1 cellular context compared by ENCODE assay signal in genomic region chr18:7735194-7735593, GRCh38.
TF ChIP-seq lines count a peak whose summit lies in the region.

No MANE protein-coding gene starts in this region.

TF ChIP-seq in GM23338, 12 proteins besides CTCF, POLR2A, EP300 and RAD21 (continued from another document):
- TF ChIP-seq, protein P1, sequence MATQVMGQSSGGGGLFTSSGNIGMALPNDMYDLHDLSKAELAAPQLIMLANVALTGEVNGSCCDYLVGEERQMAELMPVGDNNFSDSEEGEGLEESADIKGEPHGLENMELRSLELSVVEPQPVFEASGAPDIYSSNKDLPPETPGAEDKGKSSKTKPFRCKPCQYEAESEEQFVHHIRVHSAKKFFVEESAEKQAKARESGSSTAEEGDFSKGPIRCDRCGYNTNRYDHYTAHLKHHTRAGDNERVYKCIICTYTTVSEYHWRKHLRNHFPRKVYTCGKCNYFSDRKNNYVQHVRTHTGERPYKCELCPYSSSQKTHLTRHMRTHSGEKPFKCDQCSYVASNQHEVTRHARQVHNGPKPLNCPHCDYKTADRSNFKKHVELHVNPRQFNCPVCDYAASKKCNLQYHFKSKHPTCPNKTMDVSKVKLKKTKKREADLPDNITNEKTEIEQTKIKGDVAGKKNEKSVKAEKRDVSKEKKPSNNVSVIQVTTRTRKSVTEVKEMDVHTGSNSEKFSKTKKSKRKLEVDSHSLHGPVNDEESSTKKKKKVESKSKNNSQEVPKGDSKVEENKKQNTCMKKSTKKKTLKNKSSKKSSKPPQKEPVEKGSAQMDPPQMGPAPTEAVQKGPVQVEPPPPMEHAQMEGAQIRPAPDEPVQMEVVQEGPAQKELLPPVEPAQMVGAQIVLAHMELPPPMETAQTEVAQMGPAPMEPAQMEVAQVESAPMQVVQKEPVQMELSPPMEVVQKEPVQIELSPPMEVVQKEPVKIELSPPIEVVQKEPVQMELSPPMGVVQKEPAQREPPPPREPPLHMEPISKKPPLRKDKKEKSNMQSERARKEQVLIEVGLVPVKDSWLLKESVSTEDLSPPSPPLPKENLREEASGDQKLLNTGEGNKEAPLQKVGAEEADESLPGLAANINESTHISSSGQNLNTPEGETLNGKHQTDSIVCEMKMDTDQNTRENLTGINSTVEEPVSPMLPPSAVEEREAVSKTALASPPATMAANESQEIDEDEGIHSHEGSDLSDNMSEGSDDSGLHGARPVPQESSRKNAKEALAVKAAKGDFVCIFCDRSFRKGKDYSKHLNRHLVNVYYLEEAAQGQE (IDR thresholded peaks at IDR 0.05; ENCODE audit: unreplicated experiment), result no peak
- TF ChIP-seq, protein P2, sequence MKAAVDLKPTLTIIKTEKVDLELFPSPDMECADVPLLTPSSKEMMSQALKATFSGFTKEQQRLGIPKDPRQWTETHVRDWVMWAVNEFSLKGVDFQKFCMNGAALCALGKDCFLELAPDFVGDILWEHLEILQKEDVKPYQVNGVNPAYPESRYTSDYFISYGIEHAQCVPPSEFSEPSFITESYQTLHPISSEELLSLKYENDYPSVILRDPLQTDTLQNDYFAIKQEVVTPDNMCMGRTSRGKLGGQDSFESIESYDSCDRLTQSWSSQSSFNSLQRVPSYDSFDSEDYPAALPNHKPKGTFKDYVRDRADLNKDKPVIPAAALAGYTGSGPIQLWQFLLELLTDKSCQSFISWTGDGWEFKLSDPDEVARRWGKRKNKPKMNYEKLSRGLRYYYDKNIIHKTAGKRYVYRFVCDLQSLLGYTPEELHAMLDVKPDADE (IDR thresholded peaks at IDR 0.05), result no peak
- TF ChIP-seq JUNB (IDR thresholded peaks at IDR 0.05; ENCODE audit: unreplicated experiment) (no peak), ZNF114 (CRISPR knock-in tag; IDR thresholded peaks at IDR 0.05) (no peak), POLR2AphosphoS5 (IDR thresholded peaks at IDR 0.05; ENCODE audit: low read depth) (no peak), CREB1 (CRISPR knock-in tag; IDR thresholded peaks at IDR 0.05; ENCODE audit: low read depth) (no peak), ZNF331 (CRISPR knock-in tag; IDR thresholded peaks at IDR 0.05; ENCODE audit: low read depth) (no peak), STAT1 (IDR thresholded peaks at IDR 0.05; ENCODE audit: unreplicated experiment) (no peak)
